ENCODE assay signal across 12 cellular contexts in the genomic region with DNA sequence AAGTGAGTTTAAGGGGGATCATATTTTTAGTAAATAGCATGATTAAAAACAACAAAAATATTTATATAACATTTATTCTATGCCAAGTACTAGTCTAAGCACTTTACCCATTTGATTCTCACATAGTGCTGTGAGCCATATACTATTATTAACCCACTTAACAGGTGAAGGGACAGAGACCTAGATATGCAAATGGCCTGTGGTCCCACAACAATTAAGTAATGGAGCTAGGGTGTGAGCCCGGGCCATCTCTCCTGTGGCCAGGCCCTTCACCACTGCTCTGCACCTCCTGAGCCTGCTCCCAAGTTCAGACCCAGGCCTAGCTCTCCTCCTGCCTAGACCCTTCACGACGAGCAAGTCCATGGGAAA. TPM values are rescaled to one million over a fixed set of nuclear protein-coding genes. Genes with fewer than 3 reads are reported as not detected.
"Had no signal": no experiment of that assay in that cellular context is flagged by ENCODE, and none has a peak within 500 bp of the region (broad histone marks: within the 10 kb centered on the region; RNA-seq: fewer than 3 reads in every experiment).

No MANE protein-coding gene starts in this region.

- H3K79me2 ChIP-seq: parathyroid adenoma had no signal

- H2AFZ ChIP-seq: parathyroid adenoma had no signal

- H3K9me3 ChIP-seq: esophagus muscularis mucosa had no signal

- DNase-seq: activated CD4-positive, alpha-beta T cell treated with anti-CD3 and anti-CD28 coated beads, Interleukin-2, amount 50 U/mL, for 1 hour; activated T-cell treated with anti-CD3 and anti-CD28 coated beads for 4 hours; amniotic stem cell; glutamatergic neuron; T-helper 17 cell had no signal

- H3K36me3 ChIP-seq: esophagus muscularis mucosa had no signal

- H3K4me2 ChIP-seq: smooth muscle cell had no signal

- ATAC-seq: left lobe of liver, T-helper 17 cell had no signal

- H3K4me3 ChIP-seq: esophagus muscularis mucosa, smooth muscle cell had no signal

- H3K27ac ChIP-seq: esophagus muscularis mucosa, parathyroid adenoma had no signal

- H3K4me1 ChIP-seq: parathyroid adenoma had no signal

- FAIRE-seq: islet of Langerhans, TTC549 had no signal

- H3K9ac ChIP-seq: parathyroid adenoma had no signal

RNA-seq across cellular contexts. Expression of a gene that starts 0.5 kb away (rescaled TPM):
- polyA plus RNA-seq: smooth muscle cell, urinary bladder had no signal

RNA-seq across cellular contexts. Expression of a gene that starts 14.2 kb away (rescaled TPM):
- polyA plus RNA-seq: smooth muscle cell, urinary bladder had no signal
